In genomic region chr15:44796508-44796907, GRCh38 we compare ENCODE assay signal across 6 cellular contexts.
"Had no signal": no experiment of that assay in that cellular context is flagged by ENCODE, and none has a peak within 500 bp of the region (broad histone marks: within the 10 kb centered on the region; RNA-seq: fewer than 3 reads in every experiment).

No MANE protein-coding gene starts in this region.

- H3K4me2 ChIP-seq: GM23338 had no signal

- DNase-seq: H7, KG1 had no signal

- H2AFZ ChIP-seq: GM23338 had no signal

- H3K4me3 ChIP-seq: GM23338, HAP-1 had no signal

- H3K9me3 ChIP-seq: HAP-1 had no signal

- H3K4me1 ChIP-seq: HAP-1 had no signal

- ATAC-seq: GM23338, HCT116 had no signal

- FAIRE-seq: HTR-8/SVneo had no signal

- H3K36me3 ChIP-seq: HAP-1 had no signal
